Comparison of ENCODE assay signal across 9 cellular contexts in the genomic region with DNA sequence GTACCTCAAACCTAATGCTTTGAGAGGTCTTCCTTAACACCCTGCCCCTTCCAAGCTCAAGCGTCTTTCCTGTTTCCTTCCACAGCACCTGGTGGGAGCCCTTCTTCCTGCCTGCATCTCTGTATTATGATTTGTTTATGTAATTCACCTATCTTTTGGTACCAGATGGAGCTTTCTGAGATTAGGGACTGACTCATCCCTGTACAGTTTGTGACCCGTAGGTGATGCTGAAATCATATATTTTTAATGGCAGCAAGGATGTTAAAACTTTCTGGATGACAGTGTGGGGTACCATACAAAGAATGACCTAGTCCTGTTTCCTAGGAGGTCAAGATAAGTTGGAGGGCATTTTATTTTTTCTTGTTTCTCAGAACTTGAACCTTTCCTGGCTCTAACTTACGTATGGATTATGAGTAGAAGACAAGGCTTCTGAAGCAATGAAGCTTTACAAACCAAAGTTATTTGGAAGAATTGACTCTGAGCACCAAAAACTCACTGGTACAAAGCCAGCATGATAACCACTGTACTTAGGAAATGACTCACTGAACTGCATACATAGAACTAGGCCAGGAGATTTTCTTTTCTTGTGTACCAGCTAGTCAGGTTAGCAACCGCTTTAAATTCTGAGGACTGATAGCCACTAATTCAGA. TPM values are rescaled to one million over a fixed set of nuclear protein-coding genes. Genes with fewer than 3 reads are reported as not detected.
DNase-seq lines count a peak whose midpoint lies in the region; ATAC-seq and TF ChIP-seq lines count a peak whose summit lies in the region.
"Had no signal": no experiment of that assay in that cellular context is flagged by ENCODE, and none has a peak within 500 bp of the region (broad histone marks: within the 10 kb centered on the region; RNA-seq: fewer than 3 reads in every experiment).

No MANE protein-coding gene starts in this region.

- peaks cover 0 to 7% of the 10 kb centered on the region in 2 donors for H3K4me1 Mint-ChIP-seq in effector memory CD8-positive, alpha-beta T cell (ENCODE audit: low read depth in 2 of 2)
- no peaks in the 10 kb centered on the region for H3K4me1 Mint-ChIP-seq in endodermal cell

- H3K4me1 ChIP-seq in endodermal cell (ENCODE audit: control insufficient read depth, insufficient read depth, low read length): no peaks in the 10 kb centered on the region

- H3K27me3 Mint-ChIP-seq in effector memory CD8-positive, alpha-beta T cell: peaks cover 3 to 7% of the 10 kb centered on the region in 2 donors
- H3K27me3 Mint-ChIP-seq in endodermal cell (ENCODE audit: insufficient read depth): no peaks in the 10 kb centered on the region

- no peak overlapping the region for H3K9ac ChIP-seq in endodermal cell (ENCODE audit: extremely low read depth, low read length, poor library complexity, severe bottlenecking)

- WGBS in endodermal cell (ENCODE audit: insufficient coverage in 1 of 2, insufficient read length in 1 of 2), 2 experiments: 86 to 94% methylated on average over 2 to 3 of the region's 4 CpGs

- no peaks in the 10 kb centered on the region for H3K36me3 Mint-ChIP-seq in effector memory CD8-positive, alpha-beta T cell (ENCODE audit: insufficient read depth)
- no peaks in the 10 kb centered on the region for H3K36me3 Mint-ChIP-seq in endodermal cell (ENCODE audit: low read depth)

- H3K27me3 ChIP-seq in endodermal cell (ENCODE audit: control insufficient read depth, insufficient read depth, low read length, poor library complexity, severe bottlenecking): no peaks in the 10 kb centered on the region
- H3K27me3 ChIP-seq: neutrophil had no signal

- H3K4me3 Mint-ChIP-seq in effector memory CD8-positive, alpha-beta T cell: no peak overlapping the region
- no peak overlapping the region for H3K4me3 Mint-ChIP-seq in endodermal cell

- ATAC-seq in GM21526 (IDR thresholded peaks at IDR 0.05; ENCODE audit: low FRiP score, unreplicated experiment) (peak; percentile 71), HG03558 (IDR thresholded peaks at IDR 0.05; ENCODE audit: extremely low read depth, unreplicated experiment) (peak; percentile 67)
- ATAC-seq in effector memory CD8-positive, alpha-beta T cell (replicated peaks): peak; percentile 67

- no peaks in the 10 kb centered on the region for H3K9me3 ChIP-seq in endodermal cell (ENCODE audit: control insufficient read depth, low read length)
- H3K9me3 ChIP-seq: neutrophil had no signal

- DNase-seq in GM12865 (ENCODE audit: low read depth) (peak; percentile 56), endodermal cell (no peak), RPMI8226 (no peak), NCI-H2171 (lab: John Stamatoyannopoulos, UW) (no peak), NCI-H146 treated with DMSO at 0.1 percent for 48 hours (lab: John Stamatoyannopoulos, UW; ENCODE audit: unreplicated experiment) (no peak)
- DNase-seq in effector memory CD8-positive, alpha-beta T cell: no peak

- TF ChIP-seq CTCF in GM12865 (IDR thresholded peaks at IDR 0.05; ENCODE audit: insufficient read depth, low read depth, low read length, missing control alignments): no peak
- no peak for TF ChIP-seq CTCF in endodermal cell (conservative IDR thresholded peaks at IDR 0.05)

- H3K36me3 ChIP-seq in endodermal cell (ENCODE audit: control insufficient read depth, insufficient read depth, low read length): no peaks in the 10 kb centered on the region
- H3K36me3 ChIP-seq: neutrophil had no signal

- H3K27ac ChIP-seq in endodermal cell (ENCODE audit: low read depth, low read length): no peak overlapping the region
- H3K27ac ChIP-seq: neutrophil had no signal

- no peak overlapping the region for H3K4me3 ChIP-seq in GM12865 (ENCODE audit: low read depth, low read length)
- no peak overlapping the region for H3K4me3 ChIP-seq in endodermal cell (ENCODE audit: low read length)

- H3K27ac Mint-ChIP-seq in effector memory CD8-positive, alpha-beta T cell: peak overlapping the region in 1 of 2 donors; percentile 42
- no peak overlapping the region for H3K27ac Mint-ChIP-seq in endodermal cell

- H3K9me3 Mint-ChIP-seq in effector memory CD8-positive, alpha-beta T cell: peaks cover 0 to 5% of the 10 kb centered on the region in 2 donors
- no peaks in the 10 kb centered on the region for H3K9me3 Mint-ChIP-seq in endodermal cell

RNA-seq across cellular contexts. Expression of a gene that starts 46.6 kb away (rescaled TPM):
- total RNA-seq in endodermal cell: not detected
- polyA plus RNA-seq in endodermal cell (2013, experiment 1 of 2): not detected
- polyA plus RNA-seq in endodermal cell (2013, experiment 2 of 2): not detected
